In genomic region chr10:99766282-99766681, GRCh38 we compare ENCODE assay signal across 1 cellular context.
TF ChIP-seq lines count a peak whose summit lies in the region.

No MANE protein-coding gene starts in this region.

TF ChIP-seq in HepG2, 621 proteins besides CTCF, POLR2A, EP300 and RAD21:
- TF ChIP-seq ZNF629 (CRISPR knock-in tag; conservative IDR thresholded peaks at IDR 0.05) (peak; percentile 77), ZBTB44 (CRISPR knock-in tag; IDR thresholded peaks at IDR 0.05) (no peak), ZNF883 (CRISPR knock-in tag; IDR thresholded peaks at IDR 0.05; ENCODE audit: not compliant biosample characterization) (no peak)
